Comparison of ENCODE assay signal across 29 cellular contexts in the genomic region with DNA sequence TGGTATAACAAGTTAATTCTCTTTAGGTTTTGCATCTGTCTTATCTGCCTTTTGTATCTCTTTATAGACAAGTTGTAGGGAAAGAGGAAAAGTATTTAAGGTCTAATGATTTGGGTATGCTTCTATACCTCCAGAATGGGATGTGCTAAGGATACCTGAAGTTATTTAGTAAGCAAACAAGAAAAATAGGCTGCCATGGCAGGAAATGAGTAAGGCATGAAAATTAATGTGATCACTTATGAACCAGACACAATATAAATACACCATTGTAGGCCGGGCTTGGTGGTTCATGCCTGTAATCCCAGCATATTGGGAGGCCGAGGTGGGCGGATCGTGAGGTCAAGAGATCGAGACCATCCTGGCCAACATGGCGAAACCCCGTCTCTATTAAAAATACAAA.
"Had no signal": no experiment of that assay in that cellular context is flagged by ENCODE, and none has a peak within 500 bp of the region (broad histone marks: within the 10 kb centered on the region; RNA-seq: fewer than 3 reads in every experiment).

No MANE protein-coding gene starts in this region.

- H3K27me3 ChIP-seq: adrenal gland, body of pancreas, cardiac muscle cell, colonic mucosa, esophagus squamous epithelium, gastroesophageal sphincter, heart right ventricle had no signal

- H3K4me1 ChIP-seq: adrenal gland, body of pancreas, colonic mucosa, esophagus squamous epithelium had no signal

- H3K4me3 ChIP-seq: adrenal gland, body of pancreas, cardiac muscle cell, colonic mucosa, esophagus squamous epithelium, gastroesophageal sphincter, heart right ventricle had no signal

- DNase-seq: activated CD4-positive, alpha-beta memory T cell treated with anti-CD3 and anti-CD28 coated beads for 36 hours; activated CD4-positive, alpha-beta T cell treated with anti-CD3 and anti-CD28 coated beads for 36 hours; activated CD4-positive, alpha-beta T cell treated with anti-CD3 and anti-CD28 coated beads, Interleukin-2, amount 10 ng/mL, durations not matched to agents 24 days and 14 days; activated CD4-positive, CD25-positive, alpha-beta regulatory T cell; activated CD4-positive, CD25-positive, alpha-beta regulatory T cell treated with anti-CD3 and anti-CD28 coated beads, Interleukin-2, amount 50 U/mL, for 72 hours; activated CD8-positive, alpha-beta memory T cell treated with anti-CD3 and anti-CD28 coated beads, Interleukin-2, amount 10 ng/mL, durations not matched to agents 7 days and 5 days; activated CD8-positive, alpha-beta memory T cell treated with anti-CD3 and anti-CD28 coated beads, Interleukin-2, amount 50 U/mL, for 4 hours; activated CD8-positive, alpha-beta T cell treated with anti-CD3 and anti-CD28 coated beads, Interleukin-2, amount 10 ng/mL, durations not matched to agents 7 days and 5 days; activated effector memory CD4-positive, alpha-beta T cell treated with anti-CD3 and anti-CD28 coated beads, Interleukin-2, amount 50 U/mL, for 16 hours; activated naive CD4-positive, alpha-beta T cell treated with anti-CD3 and anti-CD28 coated beads for 36 hours; activated naive CD8-positive, alpha-beta T cell treated with anti-CD3 and anti-CD28 coated beads for 36 hours; activated naive CD8-positive, alpha-beta T cell treated with anti-CD3 and anti-CD28 coated beads, Interleukin-2, amount 50 U/mL, for 24 hours; activated T-cell treated with anti-CD3 and anti-CD28 coated beads, Interleukin-2, amount 50 U/mL, for 1 hour; activated T-cell treated with anti-CD3 and anti-CD28 coated beads, Interleukin-2, amount 50 U/mL, for 48 hours; adrenal gland; amygdala; aorta; body of pancreas; central memory CD4-positive, alpha-beta T cell; cerebellar nuclear complex; colonic mucosa; effector CD8-positive, alpha-beta T cell; esophagus squamous epithelium; foreskin melanocyte; heart right ventricle; T-helper 2 cell had no signal

- H3K27ac ChIP-seq: adrenal gland, body of pancreas, cardiac muscle cell, colonic mucosa, esophagus squamous epithelium, gastroesophageal sphincter, heart right ventricle had no signal

- ATAC-seq: activated CD4-positive, alpha-beta T cell treated with anti-CD3 and anti-CD28 coated beads for 36 hours; activated CD8-positive, alpha-beta memory T cell treated with anti-CD3 and anti-CD28 coated beads, Interleukin-2, amount 10 ng/mL, durations not matched to agents 7 days and 5 days; activated CD8-positive, alpha-beta T cell treated with anti-CD3 and anti-CD28 coated beads, Interleukin-2, amount 10 ng/mL, durations not matched to agents 7 days and 5 days; activated naive CD8-positive, alpha-beta T cell treated with anti-CD3 and anti-CD28 coated beads, Interleukin-2, amount 50 U/mL, for 24 hours; body of pancreas; gastroesophageal sphincter; heart right ventricle had no signal

- H3K36me3 ChIP-seq: adrenal gland, cardiac muscle cell, colonic mucosa had no signal

- FAIRE-seq: endometrium had no signal

- H3K9me3 ChIP-seq: adrenal gland, body of pancreas, colonic mucosa, esophagus squamous epithelium, gastroesophageal sphincter, heart right ventricle had no signal
